Comparison of ENCODE assay signal across 1 cellular context in the genomic region with DNA sequence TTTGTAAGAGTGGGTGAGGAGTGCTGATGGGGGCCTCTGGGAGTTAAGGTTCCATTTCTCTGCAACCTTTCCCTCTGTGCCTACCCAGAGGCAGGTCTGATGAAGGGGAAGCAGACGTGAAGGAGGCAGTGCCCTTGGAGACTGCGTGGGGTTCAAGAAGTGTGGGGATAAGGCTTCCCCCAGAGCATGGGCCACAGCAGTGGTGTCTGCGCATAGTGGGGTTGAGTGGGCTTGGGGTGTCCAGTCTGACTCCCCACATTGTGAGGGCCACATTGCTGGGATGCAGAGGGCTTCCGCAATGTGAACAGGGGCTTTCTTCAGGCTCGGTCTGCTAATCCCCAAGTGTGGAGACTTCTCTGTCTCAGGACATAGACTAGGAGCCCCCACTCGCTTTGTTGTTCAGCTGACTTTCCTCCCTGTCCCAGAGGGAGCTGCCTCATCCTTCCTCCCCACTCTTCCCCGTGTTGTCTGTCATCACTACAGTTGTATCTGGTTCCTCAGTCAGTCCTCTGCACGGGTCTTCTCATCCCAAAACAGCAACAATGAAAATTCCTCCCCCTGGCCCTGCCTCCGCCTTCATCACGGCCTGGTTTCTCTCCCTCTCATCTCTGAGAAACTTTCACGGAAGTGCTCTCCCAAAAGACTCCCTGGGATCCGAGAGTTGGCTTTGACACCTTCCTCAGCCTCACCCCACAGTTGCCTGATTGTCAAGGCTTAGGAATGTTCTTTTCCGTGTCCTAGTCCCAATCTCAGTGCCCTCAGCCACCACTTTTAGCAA.
TF ChIP-seq lines count a peak whose summit lies in the region.

No MANE protein-coding gene starts in this region.

TF ChIP-seq in GM23338, 12 proteins besides CTCF, POLR2A, EP300 and RAD21 (continued from another document):
- TF ChIP-seq REST (IDR thresholded peaks at IDR 0.05; ENCODE audit: unreplicated experiment) (no peak), EZH2phosphoT487 (IDR thresholded peaks at IDR 0.05; ENCODE audit: unreplicated experiment) (no peak)
TF ChIP-seq in GM23338: peak in this region for 1.
